In genomic region chr16:72996291-72997062, GRCh38 we compare ENCODE assay signal across 1 cellular context.
A peak's percentile ranks its signal among the peaks of the same experiment; 100 is the strongest.
TF ChIP-seq lines count a peak whose summit lies in the region.

No MANE protein-coding gene starts in this region.

TF ChIP-seq in HepG2, 621 proteins besides CTCF, POLR2A, EP300 and RAD21 (continued from another document and continues in another):
- TF ChIP-seq, protein P1, sequence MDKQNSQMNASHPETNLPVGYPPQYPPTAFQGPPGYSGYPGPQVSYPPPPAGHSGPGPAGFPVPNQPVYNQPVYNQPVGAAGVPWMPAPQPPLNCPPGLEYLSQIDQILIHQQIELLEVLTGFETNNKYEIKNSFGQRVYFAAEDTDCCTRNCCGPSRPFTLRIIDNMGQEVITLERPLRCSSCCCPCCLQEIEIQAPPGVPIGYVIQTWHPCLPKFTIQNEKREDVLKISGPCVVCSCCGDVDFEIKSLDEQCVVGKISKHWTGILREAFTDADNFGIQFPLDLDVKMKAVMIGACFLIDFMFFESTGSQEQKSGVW (CRISPR knock-in tag; IDR thresholded peaks at IDR 0.05; ENCODE audit: borderline replicate concordance), result no peak
- no peak for TF ChIP-seq MYC (CRISPR knock-in tag; IDR thresholded peaks at IDR 0.05; ENCODE audit: borderline replicate concordance)
- 0 out of 2 replicates have a peak, but pooled peaks have one; percentile 34 for TF ChIP-seq ZNF670 (CRISPR knock-in tag; IDR thresholded peaks at IDR 0.05; ENCODE audit: borderline replicate concordance)
- no peak for TF ChIP-seq SRY (CRISPR knock-in tag; IDR thresholded peaks at IDR 0.05)
- no peak for TF ChIP-seq CCDC6 (CRISPR knock-in tag; IDR thresholded peaks at IDR 0.05)
- no peak for TF ChIP-seq BCLAF1 (IDR thresholded peaks at IDR 0.05)
- TF ChIP-seq, protein P2, sequence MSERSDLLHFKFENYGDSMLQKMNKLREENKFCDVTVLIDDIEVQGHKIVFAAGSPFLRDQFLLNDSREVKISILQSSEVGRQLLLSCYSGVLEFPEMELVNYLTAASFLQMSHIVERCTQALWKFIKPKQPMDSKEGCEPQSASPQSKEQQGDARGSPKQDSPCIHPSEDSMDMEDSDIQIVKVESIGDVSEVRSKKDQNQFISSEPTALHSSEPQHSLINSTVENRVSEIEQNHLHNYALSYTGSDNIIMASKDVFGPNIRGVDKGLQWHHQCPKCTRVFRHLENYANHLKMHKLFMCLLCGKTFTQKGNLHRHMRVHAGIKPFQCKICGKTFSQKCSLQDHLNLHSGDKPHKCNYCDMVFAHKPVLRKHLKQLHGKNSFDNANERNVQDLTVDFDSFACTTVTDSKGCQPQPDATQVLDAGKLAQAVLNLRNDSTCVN (CRISPR knock-in tag; IDR thresholded peaks at IDR 0.05; ENCODE audit: borderline replicate concordance), result no peak
- TF ChIP-seq ZNF230 (CRISPR knock-in tag; IDR thresholded peaks at IDR 0.05), result 0 out of 2 replicates have a peak, but pooled peaks have one; percentile 71
- no peak for TF ChIP-seq MED13 (CRISPR knock-in tag; IDR thresholded peaks at IDR 0.05)
- peak; percentile 78 for TF ChIP-seq PAXIP1 (CRISPR knock-in tag; conservative IDR thresholded peaks at IDR 0.05)
- peak; percentile 43; the same call in 1 of the 2 replicates for TF ChIP-seq ZNF292 (CRISPR knock-in tag; IDR thresholded peaks at IDR 0.05; ENCODE audit: borderline replicate concordance, low read depth)
- no peak for TF ChIP-seq LCORL (IDR thresholded peaks at IDR 0.05)
- TF ChIP-seq LCORL (CRISPR knock-in tag; IDR thresholded peaks at IDR 0.05), result peak; percentile 64; the same call in 1 of the 2 replicates
- no peak for TF ChIP-seq ZNF362 (CRISPR knock-in tag; IDR thresholded peaks at IDR 0.05; ENCODE audit: borderline replicate concordance)
- TF ChIP-seq HOXA3 (CRISPR knock-in tag; IDR thresholded peaks at IDR 0.05), result 0 out of 2 replicates have a peak, but pooled peaks have one; percentile 33
- TF ChIP-seq STAG1 (CRISPR knock-in tag; IDR thresholded peaks at IDR 0.05), result no peak; the same call in 1 of the 2 replicates
- TF ChIP-seq ZNF737 (CRISPR knock-in tag; IDR thresholded peaks at IDR 0.05; ENCODE audit: borderline replicate concordance), result no peak
- TF ChIP-seq SAFB2 (CRISPR knock-in tag; IDR thresholded peaks at IDR 0.05; ENCODE audit: borderline replicate concordance, low read depth), result no peak
- TF ChIP-seq, protein P3, sequence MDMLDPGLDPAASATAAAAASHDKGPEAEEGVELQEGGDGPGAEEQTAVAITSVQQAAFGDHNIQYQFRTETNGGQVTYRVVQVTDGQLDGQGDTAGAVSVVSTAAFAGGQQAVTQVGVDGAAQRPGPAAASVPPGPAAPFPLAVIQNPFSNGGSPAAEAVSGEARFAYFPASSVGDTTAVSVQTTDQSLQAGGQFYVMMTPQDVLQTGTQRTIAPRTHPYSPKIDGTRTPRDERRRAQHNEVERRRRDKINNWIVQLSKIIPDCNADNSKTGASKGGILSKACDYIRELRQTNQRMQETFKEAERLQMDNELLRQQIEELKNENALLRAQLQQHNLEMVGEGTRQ (IDR thresholded peaks at IDR 0.05; ENCODE audit: low read depth, low read length), result no peak
- TF ChIP-seq, protein P3 (CRISPR knock-in tag; IDR thresholded peaks at IDR 0.05; ENCODE audit: borderline replicate concordance), result no peak
- TF ChIP-seq ZNF317 (CRISPR knock-in tag; IDR thresholded peaks at IDR 0.05), result peak; percentile 56; the same call in 1 of the 2 replicates
- TF ChIP-seq DDIT3 (CRISPR knock-in tag; IDR thresholded peaks at IDR 0.05), result no peak
- TF ChIP-seq, protein P4, sequence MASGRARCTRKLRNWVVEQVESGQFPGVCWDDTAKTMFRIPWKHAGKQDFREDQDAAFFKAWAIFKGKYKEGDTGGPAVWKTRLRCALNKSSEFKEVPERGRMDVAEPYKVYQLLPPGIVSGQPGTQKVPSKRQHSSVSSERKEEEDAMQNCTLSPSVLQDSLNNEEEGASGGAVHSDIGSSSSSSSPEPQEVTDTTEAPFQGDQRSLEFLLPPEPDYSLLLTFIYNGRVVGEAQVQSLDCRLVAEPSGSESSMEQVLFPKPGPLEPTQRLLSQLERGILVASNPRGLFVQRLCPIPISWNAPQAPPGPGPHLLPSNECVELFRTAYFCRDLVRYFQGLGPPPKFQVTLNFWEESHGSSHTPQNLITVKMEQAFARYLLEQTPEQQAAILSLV (CRISPR knock-in tag; IDR thresholded peaks at IDR 0.05; ENCODE audit: borderline replicate concordance), result no peak
- TF ChIP-seq, protein P5, sequence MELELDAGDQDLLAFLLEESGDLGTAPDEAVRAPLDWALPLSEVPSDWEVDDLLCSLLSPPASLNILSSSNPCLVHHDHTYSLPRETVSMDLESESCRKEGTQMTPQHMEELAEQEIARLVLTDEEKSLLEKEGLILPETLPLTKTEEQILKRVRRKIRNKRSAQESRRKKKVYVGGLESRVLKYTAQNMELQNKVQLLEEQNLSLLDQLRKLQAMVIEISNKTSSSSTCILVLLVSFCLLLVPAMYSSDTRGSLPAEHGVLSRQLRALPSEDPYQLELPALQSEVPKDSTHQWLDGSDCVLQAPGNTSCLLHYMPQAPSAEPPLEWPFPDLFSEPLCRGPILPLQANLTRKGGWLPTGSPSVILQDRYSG (CRISPR knock-in tag; IDR thresholded peaks at IDR 0.05), result no peak
- TF ChIP-seq ZNF367 (CRISPR knock-in tag; IDR thresholded peaks at IDR 0.05; ENCODE audit: borderline replicate concordance), result no peak
- no peak for TF ChIP-seq PHB2 (IDR thresholded peaks at IDR 0.05; ENCODE audit: partially characterized antibody)
- no peak for TF ChIP-seq ZNF224 (CRISPR knock-in tag; IDR thresholded peaks at IDR 0.05)
- TF ChIP-seq NR2F2 (IDR thresholded peaks at IDR 0.05; ENCODE audit: borderline replicate concordance, low read depth), result peak; percentile 65; the same call in 1 of the 2 replicates
- TF ChIP-seq NR2C2 (CRISPR knock-in tag; IDR thresholded peaks at IDR 0.05; ENCODE audit: borderline replicate concordance), result peak; percentile 57
- TF ChIP-seq PRMT3 (CRISPR knock-in tag; IDR thresholded peaks at IDR 0.05; ENCODE audit: borderline replicate concordance, low read depth), result no peak
- no peak for TF ChIP-seq WIZ (CRISPR knock-in tag; IDR thresholded peaks at IDR 0.05)
- TF ChIP-seq ZFP1 (CRISPR knock-in tag; IDR thresholded peaks at IDR 0.05), result no peak
- TF ChIP-seq TBX2 (CRISPR knock-in tag; IDR thresholded peaks at IDR 0.05; ENCODE audit: borderline replicate concordance), result peak; percentile 14; the same call in 1 of the 2 replicates
- no peak for TF ChIP-seq ZNF616 (CRISPR knock-in tag; IDR thresholded peaks at IDR 0.05; ENCODE audit: low read depth)
- TF ChIP-seq MLX (CRISPR knock-in tag; IDR thresholded peaks at IDR 0.05), result no peak; the same call in 1 of the 2 replicates
- TF ChIP-seq ZNF124 (CRISPR knock-in tag; IDR thresholded peaks at IDR 0.05), result no peak
- TF ChIP-seq ETV5 (CRISPR knock-in tag; IDR thresholded peaks at IDR 0.05; ENCODE audit: borderline replicate concordance), result no peak; the same call in 1 of the 2 replicates
- no peak for TF ChIP-seq ZNF225 (CRISPR knock-in tag; IDR thresholded peaks at IDR 0.05)
- TF ChIP-seq ZBTB37 (CRISPR knock-in tag; IDR thresholded peaks at IDR 0.05), result peak; percentile 79
- peak; percentile 54; the same call in 1 of the 2 replicates for TF ChIP-seq FOXP4 (CRISPR knock-in tag; IDR thresholded peaks at IDR 0.05)
